20 cellular contexts compared by ENCODE assay signal in the genomic region with DNA sequence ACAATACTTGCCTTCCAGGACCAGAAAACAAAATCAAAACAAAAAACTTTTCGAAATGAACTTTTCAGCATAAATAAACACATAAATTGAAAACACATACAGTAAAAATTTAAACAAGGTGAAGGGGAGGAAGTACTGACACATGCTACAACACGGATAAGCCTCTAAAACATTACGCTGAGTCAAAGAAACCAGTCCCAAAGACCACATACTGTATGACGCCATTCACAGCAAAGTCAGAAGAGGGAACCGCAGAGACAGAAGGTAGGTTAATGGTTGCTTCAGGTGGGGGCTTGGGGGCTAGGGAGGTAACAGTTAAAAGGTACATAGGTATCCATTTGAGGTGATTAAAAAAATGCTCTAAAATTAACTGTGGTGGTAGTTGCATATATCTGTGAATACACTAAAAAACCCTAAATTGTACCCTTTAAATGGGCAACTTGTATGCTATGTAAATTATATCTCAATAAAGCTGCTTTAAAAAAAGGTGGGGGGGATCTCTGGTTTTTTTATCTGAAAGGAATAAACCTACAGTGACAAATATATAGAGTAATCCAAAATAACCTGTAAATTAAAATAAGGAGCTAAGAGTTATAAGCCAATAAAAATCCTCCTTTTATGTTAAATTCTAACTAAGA. TPM values are rescaled to one million over a fixed set of nuclear protein-coding genes. Genes with fewer than 3 reads are reported as not detected.
DNase-seq lines count a peak whose midpoint lies in the region; ATAC-seq, FAIRE-seq and TF ChIP-seq lines count a peak whose summit lies in the region.
"Had no signal": no experiment of that assay in that cellular context is flagged by ENCODE, and none has a peak within 500 bp of the region (broad histone marks: within the 10 kb centered on the region; RNA-seq: fewer than 3 reads in every experiment).

No MANE protein-coding gene starts in this region.

- no peak overlapping the region for H3K9ac ChIP-seq in H9 (ENCODE audit: extremely low read depth, insufficient read length, low read length)

- no peak overlapping the region for H3K14ac ChIP-seq in H9 (ENCODE audit: insufficient read depth, low read length)

- no peak overlapping the region for H3K4me3 Mint-ChIP-seq in activated T-cell treated with anti-CD3 and anti-CD28 coated beads, Interleukin-2, amount 50 U/mL, for 24 hours
- no peak overlapping the region for H3K4me3 Mint-ChIP-seq in H9
- no peak overlapping the region for H3K4me3 Mint-ChIP-seq in effector memory CD8-positive, alpha-beta T cell
- H3K4me3 Mint-ChIP-seq: CD14-positive monocyte; stimulated activated naive B cell treated with anti-CD40 and anti-IgM and Interleukin-4, amounts not matched to agents 10 μg/mL and 1 μg/mL and 100 μg/mL, for 72 hours had no signal

- H3K27me3 ChIP-seq in H9 (ENCODE audit: insufficient read depth, low read length) (no peaks in the 10 kb centered on the region), neutrophil (no peaks in the 10 kb centered on the region)
- H3K27me3 ChIP-seq: heart left ventricle, ovary, right lobe of liver, thyroid gland had no signal

- peak overlapping the region; percentile 69 for H3K27ac Mint-ChIP-seq in activated T-cell treated with anti-CD3 and anti-CD28 coated beads, Interleukin-2, amount 50 U/mL, for 24 hours
- peak overlapping the region in 2 of 3 experiments; percentile 3 to 67; a peak in 2 of 7 replicates for H3K27ac Mint-ChIP-seq in H9
- H3K27ac Mint-ChIP-seq in effector memory CD8-positive, alpha-beta T cell = peak overlapping the region; percentile 38 to 68
- H3K27ac Mint-ChIP-seq: stimulated activated naive B cell treated with anti-CD40 and anti-IgM and Interleukin-4, amounts not matched to agents 10 μg/mL and 1 μg/mL and 100 μg/mL, for 72 hours had no signal

- no peaks in the 10 kb centered on the region for H3K27me3 Mint-ChIP-seq in activated T-cell treated with anti-CD3 and anti-CD28 coated beads, Interleukin-2, amount 50 U/mL, for 24 hours
- H3K27me3 Mint-ChIP-seq in H9 (ENCODE audit: low read depth) = no peaks in the 10 kb centered on the region
- H3K27me3 Mint-ChIP-seq in effector memory CD8-positive, alpha-beta T cell = no peaks in the 10 kb centered on the region
- H3K27me3 Mint-ChIP-seq: stimulated activated naive B cell treated with anti-CD40 and anti-IgM and Interleukin-4, amounts not matched to agents 10 μg/mL and 1 μg/mL and 100 μg/mL, for 72 hours had no signal

- no peak overlapping the region for H2BK20ac ChIP-seq in H9 (ENCODE audit: low read depth, low read length, poor library complexity, severe bottlenecking)

- no peaks in the 10 kb centered on the region for H4K20me1 ChIP-seq in H9 (ENCODE audit: control insufficient read depth, insufficient read depth, insufficient read length)

- no peaks in the 10 kb centered on the region for H3K9me3 ChIP-seq in H9 (ENCODE audit: control insufficient read depth, low read depth, low read length)
- no peaks in the 10 kb centered on the region for H3K9me3 ChIP-seq in neutrophil
- H3K9me3 ChIP-seq: heart left ventricle, lower lobe of right lung, ovary, right lobe of liver, thyroid gland had no signal

- no peak for DNase-seq in activated T-cell treated with anti-CD3 and anti-CD28 coated beads, Interleukin-2, amount 50 U/mL, for 24 hours
- no peak for DNase-seq in activated T-cell treated with anti-CD3 and anti-CD28 coated beads for 4 hours
- DNase-seq in H9 = no peak
- DNase-seq in effector memory CD8-positive, alpha-beta T cell = no peak
- DNase-seq in EL = no peak
- no peak for DNase-seq in GM12891 (ENCODE audit: insufficient read length, low spot score)
- DNase-seq: amniotic stem cell; DMS79; heart left ventricle; lower lobe of right lung; NCI-H1048; NCI-H2081; ovary; right lobe of liver; stimulated activated naive B cell treated with anti-CD40 and anti-IgM and Interleukin-4, amounts not matched to agents 10 μg/mL and 1 μg/mL and 100 μg/mL, for 72 hours; thyroid gland had no signal

- H4K91ac ChIP-seq in H9 (ENCODE audit: insufficient read length, low read depth, low read length) = no peak overlapping the region

- H3K79me2 ChIP-seq in H9 (ENCODE audit: insufficient read depth, low read length) = peaks cover 23% of the 10 kb centered on the region; the same call in 1 of the 2 replicates

- peaks cover 9% of the 10 kb centered on the region for H3K79me1 ChIP-seq in H9 (ENCODE audit: insufficient read depth, low read depth, low read length, poor library complexity, severe bottlenecking)

- H3K4me3 ChIP-seq in neutrophil (ENCODE audit: low read depth in 1 of 2, low read length in 1 of 2) = no peak overlapping the region
- H3K4me3 ChIP-seq: heart left ventricle, lower lobe of right lung, ovary, right lobe of liver, thyroid gland had no signal

- ATAC-seq in effector memory CD8-positive, alpha-beta T cell (replicated peaks) = peak; percentile 90
- no peak for ATAC-seq in esophagus mucosa
- ATAC-seq: lower lobe of right lung; right lobe of liver; SK-N-SH treated with all-trans-retinoic acid at 6 μM for 48 hours; stimulated activated naive B cell treated with anti-CD40 and anti-IgM and Interleukin-4, amounts not matched to agents 10 μg/mL and 1 μg/mL and 100 μg/mL, for 72 hours had no signal

- H2BK12ac ChIP-seq in H9 (ENCODE audit: insufficient read length, low read depth, low read length) = no peak overlapping the region

- no peak overlapping the region for H2AFZ ChIP-seq in H9 (ENCODE audit: low read length)

- no peak overlapping the region for H3K18ac ChIP-seq in H9 (ENCODE audit: insufficient read length, low read depth, low read length)

- H3K4me1 ChIP-seq in H9 (ENCODE audit: insufficient read depth, low read length) (no peaks in the 10 kb centered on the region), neutrophil (ENCODE audit: control insufficient read depth in 1 of 2, insufficient read depth in 1 of 2, low read depth in 1 of 2, low read length in 1 of 2) (peaks cover 31 to 35% of the 10 kb centered on the region in 2 experiments)

- H3K27ac ChIP-seq in H9 (ENCODE audit: insufficient read length, low read depth, low read length) (no peak overlapping the region), neutrophil (peak overlapping the region; percentile 32)
- H3K27ac ChIP-seq: lower lobe of right lung, ovary, right lobe of liver, thyroid gland had no signal

- H2AK5ac ChIP-seq in H9 (ENCODE audit: insufficient read length, low read length) = no peak overlapping the region

- no peak overlapping the region for H4K8ac ChIP-seq in H9 (replicated peaks; ENCODE audit: insufficient read length, low read depth, low read length)

- H2BK120ac ChIP-seq in H9 (ENCODE audit: low read depth, low read length, poor library complexity, severe bottlenecking) = no peak overlapping the region

- no peak overlapping the region for H3K4ac ChIP-seq in H9 (ENCODE audit: low read depth, low read length)

- H3K4me1 Mint-ChIP-seq in activated T-cell treated with anti-CD3 and anti-CD28 coated beads, Interleukin-2, amount 50 U/mL, for 24 hours (ENCODE audit: low read depth) = peaks cover 63% of the 10 kb centered on the region
- H3K4me1 Mint-ChIP-seq in H9 = peaks cover 0 to 3% of the 10 kb centered on the region in 2 experiments; a peak in 1 of 4 replicates
- peaks cover 39 to 65% of the 10 kb centered on the region in 2 donors for H3K4me1 Mint-ChIP-seq in effector memory CD8-positive, alpha-beta T cell (ENCODE audit: low read depth in 2 of 2)

- H3K4me2 ChIP-seq in H9 (ENCODE audit: insufficient read depth, insufficient read length, low read length) = no peak overlapping the region

- peaks cover 77% of the 10 kb centered on the region for H3K36me3 Mint-ChIP-seq in activated T-cell treated with anti-CD3 and anti-CD28 coated beads, Interleukin-2, amount 50 U/mL, for 24 hours (ENCODE audit: low read depth)
- H3K36me3 Mint-ChIP-seq in H9 (ENCODE audit: insufficient read depth in 1 of 3, low read depth in 3 of 3) = peaks cover 4 to 31% (median 31%) of the 10 kb centered on the region in 3 experiments; a peak in 6 of 7 replicates
- H3K36me3 Mint-ChIP-seq in effector memory CD8-positive, alpha-beta T cell (ENCODE audit: insufficient read depth) = peaks cover 36% of the 10 kb centered on the region

- no peak for FAIRE-seq in GM12891 (lab: Jason Lieb, UNC)

- no peak for TF ChIP-seq POLR2A in GM12891 (IDR thresholded peaks at IDR 0.05; ENCODE audit: low read depth, low read length)

- H3K36me3 ChIP-seq in neutrophil = peaks cover 39% of the 10 kb centered on the region
- H3K36me3 ChIP-seq: ovary, thyroid gland had no signal

- H3T11ph ChIP-seq in H9 (ENCODE audit: low read length) = no peak overlapping the region

- H3K23me2 ChIP-seq in H9 (ENCODE audit: insufficient read length, low read depth, low read length, poor library complexity, severe bottlenecking) = no peaks in the 10 kb centered on the region

- H2BK15ac ChIP-seq in H9 (ENCODE audit: low read depth, low read length) = no peak overlapping the region

- no peak for TF ChIP-seq CTCF in H9 (conservative IDR thresholded peaks at IDR 0.05)
- no peak for TF ChIP-seq CTCF in neutrophil (IDR thresholded peaks at IDR 0.05)

- H3K56ac ChIP-seq in H9 (ENCODE audit: insufficient read length, low read depth, low read length) = no peak overlapping the region

- no peaks in the 10 kb centered on the region for H3K9me3 Mint-ChIP-seq in activated T-cell treated with anti-CD3 and anti-CD28 coated beads, Interleukin-2, amount 50 U/mL, for 24 hours
- no peaks in the 10 kb centered on the region for H3K9me3 Mint-ChIP-seq in H9
- H3K9me3 Mint-ChIP-seq in effector memory CD8-positive, alpha-beta T cell = no peaks in the 10 kb centered on the region
- H3K9me3 Mint-ChIP-seq: CD14-positive monocyte; stimulated activated naive B cell treated with anti-CD40 and anti-IgM and Interleukin-4, amounts not matched to agents 10 μg/mL and 1 μg/mL and 100 μg/mL, for 72 hours had no signal

- no peak overlapping the region for H4K5ac ChIP-seq in H9 (ENCODE audit: insufficient read length, low read depth, low read length)

- WGBS in H9 (ENCODE audit: extremely low coverage, insufficient read length, low lambda C conversion rate) = 100% methylated on average over 1 of the region's 5 CpGs

- H3K23ac ChIP-seq in H9 (ENCODE audit: insufficient read length, low read depth, low read length) = no peak overlapping the region

- no peak overlapping the region for H2BK5ac ChIP-seq in H9 (ENCODE audit: insufficient read length, low read length)

TF ChIP-seq in GM12891, 5 proteins besides CTCF, POLR2A, EP300 and RAD21:
- TF ChIP-seq TAF1 (IDR thresholded peaks at IDR 0.05; ENCODE audit: low read depth, low read length) = no peak
- no peak for TF ChIP-seq PAX5 (IDR thresholded peaks at IDR 0.05; ENCODE audit: insufficient read depth, low read length, severe bottlenecking)
- no peak for TF ChIP-seq POLR2AphosphoS5 (IDR thresholded peaks at IDR 0.05; ENCODE audit: low read depth, low read length)
- no peak for TF ChIP-seq POU2F2 (IDR thresholded peaks at IDR 0.05; ENCODE audit: low read depth, low read length)
- no peak for TF ChIP-seq SPI1 (IDR thresholded peaks at IDR 0.05; ENCODE audit: low read depth, low read length)
TF ChIP-seq in GM12891: peak in this region for 0.

RNA-seq across cellular contexts. Expression of a gene that starts 7.1 kb away (rescaled TPM):
- total RNA-seq in H9 (2021) = 102 and 103 TPM in 2 replicates
- 79.1 TPM for total RNA-seq in esophagus mucosa
- polyA plus RNA-seq in GM12891 (2012; ENCODE audit: low read depth, missing spikeins) = 165 TPM
